In the genomic region with DNA sequence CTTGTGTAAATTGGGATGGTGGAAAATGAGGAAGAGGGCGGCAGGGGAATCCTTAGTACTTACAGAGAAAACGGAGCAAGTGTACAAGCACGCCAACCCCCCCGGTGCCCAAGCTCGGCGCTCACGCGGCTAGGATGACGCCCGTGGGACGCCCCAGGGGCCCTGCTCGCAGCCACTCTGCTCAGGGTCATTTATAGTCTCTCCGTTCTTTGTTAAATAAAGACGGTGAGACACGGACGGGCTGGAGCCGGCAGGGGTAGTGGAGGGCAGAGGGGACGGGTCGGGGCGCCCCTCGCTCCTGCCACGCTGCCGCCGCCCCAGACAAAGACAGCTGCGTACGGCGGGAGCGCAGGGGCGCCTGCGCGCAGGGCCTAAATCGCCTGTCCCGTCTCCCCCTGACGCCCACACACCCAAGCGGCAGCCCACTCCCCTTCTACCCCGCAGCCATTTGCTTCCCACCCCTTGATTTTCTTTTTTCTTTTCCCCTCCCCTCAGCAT, we compare ENCODE assay signal across 8 cellular contexts. TPM values are rescaled to one million over a fixed set of nuclear protein-coding genes. Genes with fewer than 3 reads are reported as not detected.
DNase-seq lines count a peak whose midpoint lies in the region; ATAC-seq and TF ChIP-seq lines count a peak whose summit lies in the region.

No MANE protein-coding gene starts in this region.

- H3K27ac Mint-ChIP-seq in stimulated activated memory B cell treated with anti-CD40 and anti-IgM and Interleukin-4, amounts not matched to agents 10 μg/mL and 1 μg/mL and 100 μg/mL, for 72 hours = peak overlapping the region; percentile 100

- no peak for TF ChIP-seq CTCF in AG10803 (conservative IDR thresholded peaks at IDR 0.05; ENCODE audit: low read length)

- H3K9me3 Mint-ChIP-seq in stimulated activated memory B cell treated with anti-CD40 and anti-IgM and Interleukin-4, amounts not matched to agents 10 μg/mL and 1 μg/mL and 100 μg/mL, for 72 hours = no peaks in the 10 kb centered on the region

- H3K27me3 Mint-ChIP-seq in stimulated activated memory B cell treated with anti-CD40 and anti-IgM and Interleukin-4, amounts not matched to agents 10 μg/mL and 1 μg/mL and 100 μg/mL, for 72 hours = no peaks in the 10 kb centered on the region

- DNase-seq in AG10803 (ENCODE audit: low read depth) (peak; percentile 42), NCI-H146 treated with DMSO at 0.1 percent for 48 hours (lab: John Stamatoyannopoulos, UW; ENCODE audit: unreplicated experiment) (peak; percentile 41), lung microvascular endothelial cell (ENCODE audit: low read depth in 2 of 2) (peak; percentile 47 to 61), HPDE6-E6E7 (ENCODE audit: extremely low spot score) (no peak)
- peak; percentile 54 to 55 for DNase-seq in activated CD4-positive, alpha-beta T cell treated with anti-CD3 and anti-CD28 coated beads, Interleukin-2, amount 50 U/mL, for 4 hours
- DNase-seq in effector CD8-positive, alpha-beta T cell (lab: John Stamatoyannopoulos, UW) = peak; percentile 42

- H3K4me3 ChIP-seq in AG10803 (ENCODE audit: low read length) = peak overlapping the region; percentile 65

- ATAC-seq in GM19035 (IDR thresholded peaks at IDR 0.05; ENCODE audit: unreplicated experiment) = peak; percentile 40
- ATAC-seq in stimulated activated memory B cell treated with anti-CD40 and anti-IgM and Interleukin-4, amounts not matched to agents 10 μg/mL and 1 μg/mL and 100 μg/mL, for 72 hours = peak; percentile 84

- H3K4me1 Mint-ChIP-seq in stimulated activated memory B cell treated with anti-CD40 and anti-IgM and Interleukin-4, amounts not matched to agents 10 μg/mL and 1 μg/mL and 100 μg/mL, for 72 hours = peaks cover 81% of the 10 kb centered on the region

- peaks cover 8% of the 10 kb centered on the region for H3K36me3 Mint-ChIP-seq in stimulated activated memory B cell treated with anti-CD40 and anti-IgM and Interleukin-4, amounts not matched to agents 10 μg/mL and 1 μg/mL and 100 μg/mL, for 72 hours

- H3K4me3 Mint-ChIP-seq in stimulated activated memory B cell treated with anti-CD40 and anti-IgM and Interleukin-4, amounts not matched to agents 10 μg/mL and 1 μg/mL and 100 μg/mL, for 72 hours = peak overlapping the region; percentile 89

RNA-seq across cellular contexts. Expression of a gene that starts 37.8 kb away (rescaled TPM):
- total RNA-seq in lung microvascular endothelial cell = 34.9 and 40.3 TPM in 2 replicates
